ENCODE assay signal across 14 cellular contexts in genomic region chr9:110969971-110970381, GRCh38.
DNase-seq lines count a peak whose midpoint lies in the region; TF ChIP-seq lines count a peak whose summit lies in the region.
"Had no signal": no experiment of that assay in that cellular context is flagged by ENCODE, and none has a peak within 500 bp of the region (broad histone marks: within the 10 kb centered on the region; RNA-seq: fewer than 3 reads in every experiment).

No MANE protein-coding gene starts in this region.

- peak overlapping the region; percentile 56 for H3K27ac ChIP-seq in PC-9
- H3K27ac ChIP-seq in dorsolateral prefrontal cortex = peak overlapping the region in 56 of 59 donors; percentile 10 to 97 (median 88)
- H3K27ac ChIP-seq in osteoblast (ENCODE audit: low read depth, low read length) = peak overlapping the region; percentile 67
- H3K27ac ChIP-seq in effector memory CD4-positive, alpha-beta T cell (ENCODE audit: insufficient read depth, low read length, poor library complexity, severe bottlenecking) = no peak overlapping the region

- H3K27me3 ChIP-seq in PC-9 (ENCODE audit: insufficient read depth, low read depth) = no peaks in the 10 kb centered on the region
- no peaks in the 10 kb centered on the region for H3K27me3 ChIP-seq in dorsolateral prefrontal cortex
- H3K27me3 ChIP-seq in osteoblast (ENCODE audit: insufficient read depth, low read length) = no peaks in the 10 kb centered on the region
- H3K27me3 ChIP-seq in effector memory CD4-positive, alpha-beta T cell (replicated peaks; ENCODE audit: control insufficient read depth, insufficient read depth, low read length, poor library complexity, severe bottlenecking) = no peaks in the 10 kb centered on the region

- peaks cover 17% of the 10 kb centered on the region for H3K4me1 ChIP-seq in PC-9 (replicated peaks; ENCODE audit: insufficient read depth)
- peaks cover 13% of the 10 kb centered on the region for H3K4me1 ChIP-seq in osteoblast (ENCODE audit: insufficient read depth, low read length)
- H3K4me1 ChIP-seq in effector memory CD4-positive, alpha-beta T cell (ENCODE audit: control insufficient read depth, insufficient read depth, low read length, poor library complexity, severe bottlenecking) = no peaks in the 10 kb centered on the region

- H3F3A ChIP-seq in PC-9 (ENCODE audit: insufficient read depth, low read depth) = peaks cover 21% of the 10 kb centered on the region; the same call in 1 of the 2 replicates

- no peaks in the 10 kb centered on the region for H3K9me2 ChIP-seq in PC-9 (ENCODE audit: insufficient read depth)

- intact Hi-C loops in PC-9 (cut with micrococcal nuclease; ENCODE audit: unreplicated experiment) (loop anchor here (5.0 to 10.0 kb wide), 2 partner anchors 223 to 325 kb away; no protein-coding TSS in a partner anchor), dorsolateral prefrontal cortex (cut with DNase I) (loop anchor here (5.0 to 10.0 kb wide), 3 partner anchors 65 to 327 kb away; partner anchors contain the start of gene LPAR1 (in 2 of the 2))

- POLR2A ChIA-PET in PC-9 (lab: Charles Lee; ENCODE audit: unreplicated experiment) = no interaction called here

- BruUV-seq in PC-9 (replicated peaks; lab: Mats Ljungman, UMichigan) = no TSS peak

- TF ChIP-seq CTCF in PC-9 (conservative IDR thresholded peaks at IDR 0.05) (no peak), dorsolateral prefrontal cortex (IDR thresholded peaks at IDR 0.05 in 54 of 56, conservative IDR thresholded peaks at IDR 0.05 in 2 of 56; ENCODE audit: low read depth in 1 of 56, partially characterized antibody in 56 of 56) (no peak), osteoblast (IDR thresholded peaks at IDR 0.05; ENCODE audit: extremely low read depth, low read depth, low read length) (no peak)

- H2AFZ ChIP-seq in PC-9 (no peak overlapping the region), osteoblast (ENCODE audit: low read length) (no peak overlapping the region)

- H3K4me3 ChIP-seq in PC-9 = no peak overlapping the region
- no peak overlapping the region for H3K4me3 ChIP-seq in dorsolateral prefrontal cortex
- no peak overlapping the region for H3K4me3 ChIP-seq in osteoblast (ENCODE audit: insufficient read depth, low read length)
- H3K4me3 ChIP-seq in effector memory CD4-positive, alpha-beta T cell (ENCODE audit: insufficient read depth, low read depth, low read length, poor library complexity, severe bottlenecking) = no peak overlapping the region

- H3K79me2 ChIP-seq in PC-9 (ENCODE audit: low read depth) (peaks cover 8% of the 10 kb centered on the region; the same call in 1 of the 2 replicates), osteoblast (ENCODE audit: insufficient read depth, low read length) (peaks cover 87% of the 10 kb centered on the region)

- CTCF ChIA-PET in PC-9 (lab: Charles Lee) = no interaction called here

- H3K4me2 ChIP-seq in PC-9 = peak overlapping the region; percentile 27; the same call in 1 of the 2 replicates
- H3K4me2 ChIP-seq in osteoblast (ENCODE audit: insufficient read depth, low read length) = peak overlapping the region; percentile 40

- no peaks in the 10 kb centered on the region for H4K20me1 ChIP-seq in PC-9 (ENCODE audit: insufficient read depth)
- H4K20me1 ChIP-seq in osteoblast (ENCODE audit: insufficient read depth, low read length) = peaks cover 6% of the 10 kb centered on the region

- H3K36me3 ChIP-seq in PC-9 (ENCODE audit: low read depth) (peaks cover 15% of the 10 kb centered on the region), osteoblast (ENCODE audit: insufficient read depth, low read length) (peaks cover 48% of the 10 kb centered on the region)
- no peaks in the 10 kb centered on the region for H3K36me3 ChIP-seq in effector memory CD4-positive, alpha-beta T cell (ENCODE audit: control insufficient read depth, insufficient read depth, low read length)

- H3K9me3 ChIP-seq in PC-9 (ENCODE audit: insufficient read depth, low read depth) (no peaks in the 10 kb centered on the region), osteoblast (ENCODE audit: low read depth, low read length) (no peaks in the 10 kb centered on the region)
- H3K9me3 ChIP-seq in effector memory CD4-positive, alpha-beta T cell (ENCODE audit: control insufficient read depth, low read length) = no peaks in the 10 kb centered on the region

- peak; percentile 97 for DNase-seq in EH (ENCODE audit: low read depth)
- DNase-seq in PC-9 = peak; percentile 39 to 93
- no peak for DNase-seq in dorsolateral prefrontal cortex
- DNase-seq in osteoblast (ENCODE audit: insufficient read length, low spot score, missing footprints) = no peak
- DNase-seq in COLO668 (lab: John Stamatoyannopoulos, UW; ENCODE audit: unreplicated experiment) = no peak
- no peak for DNase-seq in iPS-NIHi7 (ENCODE audit: extremely low spot score)
- no peak for DNase-seq in effector memory CD4-positive, alpha-beta T cell
- DNase-seq in DMS114 treated with DMSO at 0.1 percent for 48 hours (lab: John Stamatoyannopoulos, UW; ENCODE audit: unreplicated experiment) = no peak
- DNase-seq: activated CD8-positive, alpha-beta memory T cell treated with anti-CD3 and anti-CD28 coated beads, Interleukin-2, amount 50 U/mL, for 48 hours; amygdala; DMS79 treated with DMSO at 0.1 percent for 48 hours; erythroblast; NCI-H1417 treated with DMSO at 0.1 percent for 48 hours; nephron progenitor cell had no signal

Comparison
In these comparisons a context has a peak if more than half of its experiments do, and no peak if none do; other contexts are left out.
1. DNase-seq: peak in EH (single experiment) and PC-9 (2 of 2); none in dorsolateral prefrontal cortex (0 of 10), osteoblast (single experiment), COLO668 (single experiment), iPS-NIHi7 (single experiment), effector memory CD4-positive, alpha-beta T cell (0 of 3) and DMS114 treated with DMSO at 0.1 percent for 48 hours (single experiment).